Comparison of ENCODE assay signal across 29 cellular contexts in genomic region chr1:182721525-182721924, GRCh38. TPM values are rescaled to one million over a fixed set of nuclear protein-coding genes. Genes with fewer than 3 reads are reported as not detected.
DNase-seq lines count a peak whose midpoint lies in the region; ATAC-seq and TF ChIP-seq lines count a peak whose summit lies in the region.
"Had no signal": no experiment of that assay in that cellular context is flagged by ENCODE, and none has a peak within 500 bp of the region (broad histone marks: within the 10 kb centered on the region; RNA-seq: fewer than 3 reads in every experiment).

No MANE protein-coding gene starts in this region.

- H3K14ac ChIP-seq in neuronal stem cell (ENCODE audit: low read length) = no peak overlapping the region

- H3K36me3 ChIP-seq in mesendoderm (ENCODE audit: control insufficient read depth, insufficient read depth, low read length) (no peaks in the 10 kb centered on the region), neuronal stem cell (replicated peaks in 1 of 2; ENCODE audit: control insufficient read depth in 2 of 2, insufficient read depth in 2 of 2, low read length in 2 of 2) (no peaks in the 10 kb centered on the region)
- H3K36me3 ChIP-seq: BE2C, BLaER1 had no signal

- no peaks in the 10 kb centered on the region for H3K36me3 Mint-ChIP-seq in activated CD8-positive, alpha-beta T cell treated with anti-CD3 and anti-CD28 coated beads for 36 hours (ENCODE audit: low read depth)
- H3K36me3 Mint-ChIP-seq in activated CD8-positive, alpha-beta T cell treated with anti-CD3 and anti-CD28 coated beads, Interleukin-2, amount 10 ng/mL, durations not matched to agents 7 days and 5 days (ENCODE audit: low read depth) = no peaks in the 10 kb centered on the region
- no peaks in the 10 kb centered on the region for H3K36me3 Mint-ChIP-seq in activated naive CD8-positive, alpha-beta T cell treated with anti-CD3 and anti-CD28 coated beads, Interleukin-2, amount 50 U/mL, for 24 hours (ENCODE audit: low read depth)
- no peaks in the 10 kb centered on the region for H3K36me3 Mint-ChIP-seq in activated naive CD8-positive, alpha-beta T cell treated with anti-CD3 and anti-CD28 coated beads for 36 hours
- H3K36me3 Mint-ChIP-seq: CD14-positive monocyte; CD4-positive, alpha-beta memory T cell; CD4-positive, CD25-positive, alpha-beta regulatory T cell; CD8-positive, alpha-beta memory T cell had no signal

- H3K4me3 Mint-ChIP-seq in activated CD8-positive, alpha-beta T cell treated with anti-CD3 and anti-CD28 coated beads for 36 hours = no peak overlapping the region
- no peak overlapping the region for H3K4me3 Mint-ChIP-seq in activated CD8-positive, alpha-beta T cell treated with anti-CD3 and anti-CD28 coated beads, Interleukin-2, amount 10 ng/mL, durations not matched to agents 7 days and 5 days
- H3K4me3 Mint-ChIP-seq in activated naive CD8-positive, alpha-beta T cell treated with anti-CD3 and anti-CD28 coated beads, Interleukin-2, amount 50 U/mL, for 24 hours = no peak overlapping the region
- H3K4me3 Mint-ChIP-seq in activated naive CD8-positive, alpha-beta T cell treated with anti-CD3 and anti-CD28 coated beads for 36 hours = no peak overlapping the region
- H3K4me3 Mint-ChIP-seq: CD14-positive monocyte; CD4-positive, alpha-beta memory T cell; CD4-positive, CD25-positive, alpha-beta regulatory T cell; CD8-positive, alpha-beta memory T cell had no signal

- H3K18ac ChIP-seq in mesendoderm (ENCODE audit: low read length) = no peak overlapping the region
- no peak overlapping the region for H3K18ac ChIP-seq in neuronal stem cell (ENCODE audit: low read length)

- no peak for DNase-seq in activated CD8-positive, alpha-beta T cell treated with anti-CD3 and anti-CD28 coated beads for 36 hours
- no peak for DNase-seq in activated CD8-positive, alpha-beta T cell treated with anti-CD3 and anti-CD28 coated beads, Interleukin-2, amount 10 ng/mL, durations not matched to agents 7 days and 5 days
- no peak for DNase-seq in activated naive CD8-positive, alpha-beta T cell treated with anti-CD3 and anti-CD28 coated beads, Interleukin-2, amount 50 U/mL, for 24 hours
- no peak for DNase-seq in activated naive CD8-positive, alpha-beta T cell treated with anti-CD3 and anti-CD28 coated beads for 36 hours
- DNase-seq in mesendoderm = no peak
- DNase-seq in neuronal stem cell (ENCODE audit: low spot score) = no peak
- DNase-seq: 8988T; ACHN; BE2C; C1 segment of cervical spinal cord; CD4-positive, alpha-beta memory T cell; CD4-positive, CD25-positive, alpha-beta regulatory T cell; CD8-positive, alpha-beta memory T cell; COR-L47; DMS 273 treated with DMSO at 0.1 percent for 48 hours; DMS153; DMS53; DMS79; DND-41; EL; GDM1 had no signal

- POLR2A ChIA-PET in activated CD8-positive, alpha-beta T cell treated with anti-CD3 and anti-CD28 coated beads for 36 hours (lab: Charles Lee) = no interaction called here
- POLR2A ChIA-PET in activated CD8-positive, alpha-beta T cell treated with anti-CD3 and anti-CD28 coated beads, Interleukin-2, amount 10 ng/mL, durations not matched to agents 7 days and 5 days (lab: Charles Lee) = no interaction called here

- no peak overlapping the region for H3K56ac ChIP-seq in mesendoderm (ENCODE audit: low read length)

- H4K91ac ChIP-seq in neuronal stem cell (ENCODE audit: low read depth, low read length, poor library complexity) = no peak overlapping the region

- H3K4me3 ChIP-seq in mesendoderm (ENCODE audit: low read length) (no peak overlapping the region), neuronal stem cell (ENCODE audit: low read length in 2 of 2) (no peak overlapping the region)
- H3K4me3 ChIP-seq: BLaER1, GM12878 had no signal

- H3K4me2 ChIP-seq in mesendoderm (ENCODE audit: low read length) (no peak overlapping the region), neuronal stem cell (ENCODE audit: insufficient read depth, low read length, poor library complexity, severe bottlenecking) (no peak overlapping the region)
- H3K4me2 ChIP-seq: BLaER1 had no signal

- H3K9me3 Mint-ChIP-seq in activated CD8-positive, alpha-beta T cell treated with anti-CD3 and anti-CD28 coated beads for 36 hours = no peaks in the 10 kb centered on the region
- H3K9me3 Mint-ChIP-seq in activated CD8-positive, alpha-beta T cell treated with anti-CD3 and anti-CD28 coated beads, Interleukin-2, amount 10 ng/mL, durations not matched to agents 7 days and 5 days (ENCODE audit: insufficient read depth) = no peaks in the 10 kb centered on the region
- no peaks in the 10 kb centered on the region for H3K9me3 Mint-ChIP-seq in activated naive CD8-positive, alpha-beta T cell treated with anti-CD3 and anti-CD28 coated beads, Interleukin-2, amount 50 U/mL, for 24 hours
- H3K9me3 Mint-ChIP-seq in activated naive CD8-positive, alpha-beta T cell treated with anti-CD3 and anti-CD28 coated beads for 36 hours = no peaks in the 10 kb centered on the region
- H3K9me3 Mint-ChIP-seq: CD14-positive monocyte; CD4-positive, alpha-beta memory T cell; CD8-positive, alpha-beta memory T cell had no signal

- H4K8ac ChIP-seq in mesendoderm (ENCODE audit: low read depth, low read length) = no peak overlapping the region
- H4K8ac ChIP-seq in neuronal stem cell (ENCODE audit: low read depth, low read length) = no peak overlapping the region

- no peak overlapping the region for H2AK5ac ChIP-seq in mesendoderm (ENCODE audit: low read length)
- no peak overlapping the region for H2AK5ac ChIP-seq in neuronal stem cell (ENCODE audit: low read depth, low read length)

- H4K5ac ChIP-seq in mesendoderm (ENCODE audit: low read length) = no peak overlapping the region

- no peaks in the 10 kb centered on the region for H3K27me3 ChIP-seq in mesendoderm (ENCODE audit: insufficient read depth, low read length, poor library complexity)
- no peaks in the 10 kb centered on the region for H3K27me3 ChIP-seq in neuronal stem cell (ENCODE audit: control insufficient read depth in 3 of 3, insufficient read depth in 3 of 3, low read depth in 1 of 3, low read length in 3 of 3)
- H3K27me3 ChIP-seq: BE2C, BLaER1 had no signal

- CTCF ChIA-PET in activated CD8-positive, alpha-beta T cell treated with anti-CD3 and anti-CD28 coated beads for 36 hours (lab: Charles Lee) = interaction anchor here (1.2 kb wide), 1 partner anchor 61 kb away, joined by 3 read pairs; no protein-coding TSS in a partner anchor
- CTCF ChIA-PET in activated CD8-positive, alpha-beta T cell treated with anti-CD3 and anti-CD28 coated beads, Interleukin-2, amount 10 ng/mL, durations not matched to agents 7 days and 5 days (lab: Charles Lee) = interaction anchor here (0.8 kb wide), 1 partner anchor 62 kb away, joined by 3 read pairs; no protein-coding TSS in a partner anchor

- no CpG with 5 or more reads among the region's 1 CpG for WGBS in mesendoderm (ENCODE audit: extremely low coverage, insufficient coverage, low lambda C conversion rate)
- WGBS in neuronal stem cell (ENCODE audit: extremely low coverage in 2 of 2, insufficient read length in 2 of 2, insufficient replicate concordance in 1 of 2), 2 donors = no CpG with 5 or more reads among the region's 1 CpG

- H3K9ac ChIP-seq in mesendoderm (ENCODE audit: low read length) (no peak overlapping the region), neuronal stem cell (ENCODE audit: low read depth, low read length, poor library complexity) (no peak overlapping the region)
- H3K9ac ChIP-seq: BLaER1 had no signal

- peaks cover 5% of the 10 kb centered on the region for H3K27me3 Mint-ChIP-seq in activated CD8-positive, alpha-beta T cell treated with anti-CD3 and anti-CD28 coated beads for 36 hours
- no peaks in the 10 kb centered on the region for H3K27me3 Mint-ChIP-seq in activated CD8-positive, alpha-beta T cell treated with anti-CD3 and anti-CD28 coated beads, Interleukin-2, amount 10 ng/mL, durations not matched to agents 7 days and 5 days (ENCODE audit: low read depth)
- peaks cover 8% of the 10 kb centered on the region for H3K27me3 Mint-ChIP-seq in activated naive CD8-positive, alpha-beta T cell treated with anti-CD3 and anti-CD28 coated beads, Interleukin-2, amount 50 U/mL, for 24 hours
- H3K27me3 Mint-ChIP-seq in activated naive CD8-positive, alpha-beta T cell treated with anti-CD3 and anti-CD28 coated beads for 36 hours = peaks cover 2% of the 10 kb centered on the region
- H3K27me3 Mint-ChIP-seq: CD4-positive, alpha-beta memory T cell had no signal

- ATAC-seq in activated CD8-positive, alpha-beta T cell treated with anti-CD3 and anti-CD28 coated beads for 36 hours = peak; percentile 29
- no peak for ATAC-seq in activated CD8-positive, alpha-beta T cell treated with anti-CD3 and anti-CD28 coated beads, Interleukin-2, amount 10 ng/mL, durations not matched to agents 7 days and 5 days
- peak; percentile 75 for ATAC-seq in activated naive CD8-positive, alpha-beta T cell treated with anti-CD3 and anti-CD28 coated beads, Interleukin-2, amount 50 U/mL, for 24 hours
- ATAC-seq in GM18517 (IDR thresholded peaks at IDR 0.05; ENCODE audit: unreplicated experiment) = no peak
- ATAC-seq: GM12878 had no signal

- H2BK15ac ChIP-seq in mesendoderm (replicated peaks; ENCODE audit: low read depth) (peak overlapping the region; percentile 14), neuronal stem cell (ENCODE audit: low read length) (no peak overlapping the region)

- H3K9me3 ChIP-seq in neuronal stem cell (replicated peaks in 1 of 2; ENCODE audit: control insufficient read depth in 2 of 2, insufficient read depth in 1 of 2, low read depth in 1 of 2, low read length in 2 of 2) = no peaks in the 10 kb centered on the region
- H3K9me3 ChIP-seq: BE2C, BLaER1 had no signal

- H3K23ac ChIP-seq in mesendoderm (ENCODE audit: low read length) = no peak overlapping the region
- no peak overlapping the region for H3K23ac ChIP-seq in neuronal stem cell (ENCODE audit: low read depth, low read length, poor library complexity)

- no peak overlapping the region for H3K4ac ChIP-seq in mesendoderm (ENCODE audit: low read depth, low read length)
- no peak overlapping the region for H3K4ac ChIP-seq in neuronal stem cell (ENCODE audit: low read length)

- intact Hi-C loops in activated CD8-positive, alpha-beta T cell treated with anti-CD3 and anti-CD28 coated beads for 36 hours (cut with micrococcal nuclease) = no loop called here

- TF ChIP-seq CTCF in activated CD8-positive, alpha-beta T cell treated with anti-CD3 and anti-CD28 coated beads for 36 hours (IDR thresholded peaks at IDR 0.05) = no peak

- H2BK12ac ChIP-seq in neuronal stem cell (ENCODE audit: low read length) = no peak overlapping the region

- peaks cover 29% of the 10 kb centered on the region for H3K4me1 Mint-ChIP-seq in activated CD8-positive, alpha-beta T cell treated with anti-CD3 and anti-CD28 coated beads for 36 hours (ENCODE audit: low read depth)
- peaks cover 11% of the 10 kb centered on the region for H3K4me1 Mint-ChIP-seq in activated CD8-positive, alpha-beta T cell treated with anti-CD3 and anti-CD28 coated beads, Interleukin-2, amount 10 ng/mL, durations not matched to agents 7 days and 5 days (ENCODE audit: low read depth)
- H3K4me1 Mint-ChIP-seq in activated naive CD8-positive, alpha-beta T cell treated with anti-CD3 and anti-CD28 coated beads, Interleukin-2, amount 50 U/mL, for 24 hours = peaks cover 32% of the 10 kb centered on the region
- peaks cover 25% of the 10 kb centered on the region for H3K4me1 Mint-ChIP-seq in activated naive CD8-positive, alpha-beta T cell treated with anti-CD3 and anti-CD28 coated beads for 36 hours
- H3K4me1 Mint-ChIP-seq: CD14-positive monocyte had no signal

- H3K79me1 ChIP-seq in mesendoderm (ENCODE audit: low read length) (no peaks in the 10 kb centered on the region), neuronal stem cell (ENCODE audit: low read depth, low read length) (no peaks in the 10 kb centered on the region)

- H2BK5ac ChIP-seq in mesendoderm (ENCODE audit: low read length) (no peak overlapping the region), neuronal stem cell (ENCODE audit: low read length) (no peak overlapping the region)

- H3K4me1 ChIP-seq in mesendoderm (ENCODE audit: control insufficient read depth, low read depth, low read length) (peaks cover 5% of the 10 kb centered on the region), neuronal stem cell (ENCODE audit: control insufficient read depth in 2 of 2, insufficient read depth in 1 of 2, low read depth in 1 of 2, low read length in 2 of 2) (peaks cover 0 to 10% of the 10 kb centered on the region in 2 donors)
- H3K4me1 ChIP-seq: BE2C had no signal

- peak overlapping the region; percentile 39 for H2AFZ ChIP-seq in neuronal stem cell (ENCODE audit: low read length)

- no peaks in the 10 kb centered on the region for H3K79me2 ChIP-seq in mesendoderm (ENCODE audit: control insufficient read depth, insufficient read depth, low read length)

- H3K27ac Mint-ChIP-seq in activated CD8-positive, alpha-beta T cell treated with anti-CD3 and anti-CD28 coated beads for 36 hours = no peak overlapping the region
- H3K27ac Mint-ChIP-seq in activated CD8-positive, alpha-beta T cell treated with anti-CD3 and anti-CD28 coated beads, Interleukin-2, amount 10 ng/mL, durations not matched to agents 7 days and 5 days = no peak overlapping the region
- no peak overlapping the region for H3K27ac Mint-ChIP-seq in activated naive CD8-positive, alpha-beta T cell treated with anti-CD3 and anti-CD28 coated beads, Interleukin-2, amount 50 U/mL, for 24 hours
- no peak overlapping the region for H3K27ac Mint-ChIP-seq in activated naive CD8-positive, alpha-beta T cell treated with anti-CD3 and anti-CD28 coated beads for 36 hours
- H3K27ac Mint-ChIP-seq: CD14-positive monocyte; CD4-positive, alpha-beta memory T cell; CD4-positive, CD25-positive, alpha-beta regulatory T cell; CD8-positive, alpha-beta memory T cell had no signal

- H3K27ac ChIP-seq in mesendoderm (ENCODE audit: low read depth, low read length) = no peak overlapping the region
- H3K27ac ChIP-seq in neuronal stem cell (replicated peaks; ENCODE audit: low read length) = no peak overlapping the region
- H3K27ac ChIP-seq: BLaER1 had no signal

- no peak overlapping the region for H2BK120ac ChIP-seq in mesendoderm (ENCODE audit: low read depth, low read length)
- H2BK120ac ChIP-seq in neuronal stem cell (ENCODE audit: low read depth, low read length) = no peak overlapping the region

RNA-seq across cellular contexts. Expression of gene RGS8, which starts 37.1 kb away (rescaled TPM):
- total RNA-seq in activated CD8-positive, alpha-beta T cell treated with anti-CD3 and anti-CD28 coated beads for 36 hours = not detected
- not detected for total RNA-seq in activated CD8-positive, alpha-beta T cell treated with anti-CD3 and anti-CD28 coated beads, Interleukin-2, amount 10 ng/mL, durations not matched to agents 7 days and 5 days
- not detected for total RNA-seq in activated naive CD8-positive, alpha-beta T cell treated with anti-CD3 and anti-CD28 coated beads for 36 hours
- polyA plus RNA-seq in mesendoderm (2013, experiment 1 of 2) = 1.3 TPM
- polyA plus RNA-seq in mesendoderm (2013, experiment 2 of 2) = 1.0 TPM
- 0.56 TPM for polyA plus RNA-seq in neuronal stem cell (2013, experiment 1 of 2)
- polyA plus RNA-seq in neuronal stem cell (2013, experiment 2 of 2) = 0.50 TPM
- total RNA-seq: A673; CD4-positive, alpha-beta memory T cell; CD4-positive, CD25-positive, alpha-beta regulatory T cell; CD8-positive, alpha-beta memory T cell; Daoy; G401 had no signal
- polyA plus RNA-seq: AG04450; CD14-positive monocyte; CD4-positive, alpha-beta memory T cell; CD4-positive, CD25-positive, alpha-beta regulatory T cell; CD8-positive, alpha-beta memory T cell had no signal

Comparison
In these comparisons a context has a peak if more than half of its experiments do, and no peak if none do; other contexts are left out.
1. ATAC-seq: peak in activated CD8-positive, alpha-beta T cell treated with anti-CD3 and anti-CD28 coated beads for 36 hours (single experiment) and activated naive CD8-positive, alpha-beta T cell treated with anti-CD3 and anti-CD28 coated beads, Interleukin-2, amount 50 U/mL, for 24 hours (single experiment); none in activated CD8-positive, alpha-beta T cell treated with anti-CD3 and anti-CD28 coated beads, Interleukin-2, amount 10 ng/mL, durations not matched to agents 7 days and 5 days (single experiment) and GM18517 (single experiment).